In genomic region chr19:45973564-45974338, GRCh38 we compare ENCODE assay signal across 8 cellular contexts. TPM values are rescaled to one million over a fixed set of nuclear protein-coding genes. Genes with fewer than 3 reads are reported as not detected.
DNase-seq lines count a peak whose midpoint lies in the region; ATAC-seq and TF ChIP-seq lines count a peak whose summit lies in the region.

Gene NOVA2, minus strand, starts transcription at chr19:45973865. Its CDS starts 514 bp downstream, at chr19:45973351.

- peak in 3 of 4 donors; percentile 67 to 77 (median 74) for ATAC-seq in psoas muscle
- no peak for ATAC-seq in HG03521 (IDR thresholded peaks at IDR 0.05; ENCODE audit: unreplicated experiment)
- ATAC-seq in HG02588 (IDR thresholded peaks at IDR 0.05; ENCODE audit: unreplicated experiment) = no peak

- DNase-seq in activated T-cell treated with anti-CD3 and anti-CD28 coated beads for 24 hours (ENCODE audit: low read depth) (peak; percentile 25), activated T-cell treated with anti-CD3 and anti-CD28 coated beads for 4 hours (no peak), NCI-H69 (lab: John Stamatoyannopoulos, UW) (peak; percentile 63), amniotic epithelial cell (ENCODE audit: low read depth) (peak; percentile 28), left ventricle myocardium inferior (peak; percentile 73), psoas muscle (peak; percentile 73 to 81)

- peak within 1 kb of the TSS; percentile 88 for H3K27ac ChIP-seq in left ventricle myocardium inferior (replicated peaks)
- H3K27ac ChIP-seq in psoas muscle = no peak within 1 kb of the TSS

- H3K4me1 ChIP-seq in left ventricle myocardium inferior (peaks cover 31% of the 10 kb centered on the region), psoas muscle (no peaks in the 10 kb centered on the region)

- H3K27me3 ChIP-seq in left ventricle myocardium inferior (ENCODE audit: low read depth) (peaks cover 90% of the 10 kb centered on the region), psoas muscle (ENCODE audit: insufficient read depth in 3 of 3, low read length in 2 of 3) (peaks cover 0 to 80% (median 19%) of the 10 kb centered on the region in 3 donors)

- H3K9me3 ChIP-seq in left ventricle myocardium inferior (replicated peaks) = no peaks in the 10 kb centered on the region
- no peaks in the 10 kb centered on the region for H3K9me3 ChIP-seq in psoas muscle

- WGBS in psoas muscle, 3 donors = 3 to 4% (median 4%) methylated on average over 15 to 54 of the region's 56 CpGs

- H3K4me3 ChIP-seq in left ventricle myocardium inferior = peak within 1 kb of the TSS; percentile 67
- H3K4me3 ChIP-seq in psoas muscle = peak within 1 kb of the TSS; percentile 52

- TF ChIP-seq CTCF in left ventricle myocardium inferior (IDR thresholded peaks at IDR 0.05; ENCODE audit: borderline replicate concordance) (no peak), psoas muscle (IDR thresholded peaks at IDR 0.05) (no peak)

- intact Hi-C loops in left ventricle myocardium inferior (cut with micrococcal nuclease) (no loop called here), psoas muscle (cut with DNase I) (no loop called here)

- H3K36me3 ChIP-seq in left ventricle myocardium inferior = no peaks in the 10 kb centered on the region
- H3K36me3 ChIP-seq in psoas muscle (ENCODE audit: insufficient read depth in 1 of 2, low read depth in 1 of 2) = no peaks in the 10 kb centered on the region

RNA-seq across cellular contexts. Expression of gene NOVA2, which starts in this region (rescaled TPM):
- total RNA-seq in left ventricle myocardium inferior = 5.0 TPM
- 1 to 10 TPM; 1.6 to 4.3 (median 2.7) TPM for total RNA-seq in psoas muscle
- polyA plus RNA-seq in psoas muscle = under 1 TPM; 0.27 to 0.98 (median 0.60) TPM

Comparison
In these comparisons a context has a peak if more than half of its experiments do, and no peak if none do; other contexts are left out.
1. ATAC-seq: peak in psoas muscle (3 of 4); none in HG03521 (single experiment) and HG02588 (single experiment).